Comparison of ENCODE assay signal across 14 cellular contexts in genomic region chr15:96171842-96172241, GRCh38.
DNase-seq lines count a peak whose midpoint lies in the region; ATAC-seq, FAIRE-seq and TF ChIP-seq lines count a peak whose summit lies in the region.
"Had no signal": no experiment of that assay in that cellular context is flagged by ENCODE, and none has a peak within 500 bp of the region (broad histone marks: within the 10 kb centered on the region; RNA-seq: fewer than 3 reads in every experiment).

No MANE protein-coding gene starts in this region.

- H3K4me1 ChIP-seq in A549 (peaks cover 21% of the 10 kb centered on the region; the same call in 2 of the 3 replicates), liver (ENCODE audit: control insufficient read depth in 4 of 4, insufficient read depth in 4 of 4, low read length in 3 of 4) (peaks cover 0 to 17% (median 5%) of the 10 kb centered on the region in 4 donors)

- H3K9me3 ChIP-seq in A549 (0 out of 3 replicates have a peak, but pooled peaks cover 4% of the 10 kb centered on the region), liver (ENCODE audit: control insufficient read depth in 4 of 4, low read length in 3 of 4) (no peaks in the 10 kb centered on the region), WERI-Rb-1 (ENCODE audit: severe bottlenecking) (no peaks in the 10 kb centered on the region)

- CTCF ChIA-PET in A549 (lab: Yijun Ruan, JAX) = interaction anchor here (0.8 kb wide), 1 partner anchor 46 kb away, joined by 3 read pairs; no protein-coding TSS in a partner anchor

- WGBS in A549 (ENCODE audit: missing lambda C conversion rate) = 9% methylated on average over 4 of the region's 4 CpGs
- WGBS in liver = 22% methylated on average over 4 of the region's 4 CpGs

- POLR2A ChIA-PET in A549 (lab: Yijun Ruan, JAX) = no interaction called here

- no peak for TF ChIP-seq EP300 in A549 (IDR thresholded peaks at IDR 0.05)

- TF ChIP-seq CTCF in A549 (IDR thresholded peaks at IDR 0.05) (no peak), epithelial cell of proximal tubule (conservative IDR thresholded peaks at IDR 0.05; ENCODE audit: low read depth, low read length) (no peak), liver (IDR thresholded peaks at IDR 0.05; ENCODE audit: low read depth, low read length, missing input control) (no peak), WERI-Rb-1 (IDR thresholded peaks at IDR 0.05; ENCODE audit: low read depth, low read length) (no peak)

- peak overlapping the region in 1 of 2 donors; percentile 77 for H3K9ac ChIP-seq in liver (ENCODE audit: low read depth in 1 of 2, low read length in 2 of 2)

- no peaks in the 10 kb centered on the region for H3K27me3 ChIP-seq in liver (ENCODE audit: control insufficient read depth in 4 of 4, insufficient read depth in 4 of 4, low read length in 3 of 4)
- H3K27me3 ChIP-seq in WERI-Rb-1 (ENCODE audit: insufficient read depth, low read depth, severe bottlenecking) = peaks cover 7% of the 10 kb centered on the region

- H3K4me2 ChIP-seq in A549 = peak overlapping the region; percentile 74

- FAIRE-seq in A549 (lab: Jason Lieb, UNC) = no peak
- FAIRE-seq: A204.1, GM12878 had no signal

- H3K27ac ChIP-seq in A549 (peak overlapping the region; percentile 66 to 70), liver (ENCODE audit: low read depth in 1 of 2, low read length in 2 of 2) (peak overlapping the region in 1 of 2 donors; percentile 32), WERI-Rb-1 (no peak overlapping the region)

- H3K36me3 ChIP-seq in liver (ENCODE audit: control insufficient read depth in 4 of 4, insufficient read depth in 3 of 4, low read depth in 1 of 4, low read length in 3 of 4) (no peaks in the 10 kb centered on the region), WERI-Rb-1 (no peaks in the 10 kb centered on the region)

- H3K4me3 ChIP-seq in A549 = peak overlapping the region; percentile 14; the same call in 2 of the 3 replicates
- H3K4me3 ChIP-seq in epithelial cell of proximal tubule (ENCODE audit: low read depth, low read length) = peak overlapping the region; percentile 51
- peak overlapping the region; percentile 53 to 66 (median 62) for H3K4me3 ChIP-seq in liver (ENCODE audit: low read depth in 1 of 3, low read length in 3 of 3)
- no peak overlapping the region for H3K4me3 ChIP-seq in WERI-Rb-1 (ENCODE audit: low read depth, low read length)
- H3K4me3 ChIP-seq: GM12878 had no signal

- DNase-seq in A549 (ENCODE audit: low read depth in 1 of 2, low spot score in 1 of 2) (peak in 1 of 2 experiments; percentile 66), M059J (ENCODE audit: low read depth) (peak; percentile 25), epithelial cell of proximal tubule (ENCODE audit: low read depth) (peak; percentile 57), WERI-Rb-1 (no peak), pons (ENCODE audit: low spot score) (no peak), activated gamma-delta T cell (lab: John Stamatoyannopoulos, UW) (no peak)
- DNase-seq: amniotic stem cell; CD8-positive, alpha-beta memory T cell; NCI-H1092 treated with DMSO at 0.1 percent for 48 hours; stimulated activated CD4-positive, alpha-beta T cell treated with anti-CD3 and anti-CD28 coated beads, Interleukin-4, amount 100 ng/mL, for 4 hours had no signal

- ATAC-seq in A549 = peak; percentile 40 to 81; a peak in 3 of 6 replicates
- no peak for ATAC-seq in HG03196 (IDR thresholded peaks at IDR 0.05; ENCODE audit: unreplicated experiment)
- ATAC-seq: GM12878 had no signal

- no peak for TF ChIP-seq POLR2A in A549 (IDR thresholded peaks at IDR 0.05; ENCODE audit: low read length)

- no peak for TF ChIP-seq RAD21 in A549 (conservative IDR thresholded peaks at IDR 0.05 in 1 of 2, IDR thresholded peaks at IDR 0.05 in 1 of 2)
- TF ChIP-seq RAD21 in liver (IDR thresholded peaks at IDR 0.05) = peak in 1 of 2 donors; percentile 19

TF ChIP-seq in A549, 52 proteins besides CTCF, POLR2A, EP300 and RAD21:
- TF ChIP-seq SREBF2 (IDR thresholded peaks at IDR 0.05) = no peak
- TF ChIP-seq, protein P1, sequence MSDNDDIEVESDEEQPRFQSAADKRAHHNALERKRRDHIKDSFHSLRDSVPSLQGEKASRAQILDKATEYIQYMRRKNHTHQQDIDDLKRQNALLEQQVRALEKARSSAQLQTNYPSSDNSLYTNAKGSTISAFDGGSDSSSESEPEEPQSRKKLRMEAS (IDR thresholded peaks at IDR 0.05) = no peak
- no peak for TF ChIP-seq HOXA7 (CRISPR knock-in tag; IDR thresholded peaks at IDR 0.05)

TF ChIP-seq in liver, 16 proteins besides CTCF, POLR2A, EP300 and RAD21:
- TF ChIP-seq, protein P2, sequence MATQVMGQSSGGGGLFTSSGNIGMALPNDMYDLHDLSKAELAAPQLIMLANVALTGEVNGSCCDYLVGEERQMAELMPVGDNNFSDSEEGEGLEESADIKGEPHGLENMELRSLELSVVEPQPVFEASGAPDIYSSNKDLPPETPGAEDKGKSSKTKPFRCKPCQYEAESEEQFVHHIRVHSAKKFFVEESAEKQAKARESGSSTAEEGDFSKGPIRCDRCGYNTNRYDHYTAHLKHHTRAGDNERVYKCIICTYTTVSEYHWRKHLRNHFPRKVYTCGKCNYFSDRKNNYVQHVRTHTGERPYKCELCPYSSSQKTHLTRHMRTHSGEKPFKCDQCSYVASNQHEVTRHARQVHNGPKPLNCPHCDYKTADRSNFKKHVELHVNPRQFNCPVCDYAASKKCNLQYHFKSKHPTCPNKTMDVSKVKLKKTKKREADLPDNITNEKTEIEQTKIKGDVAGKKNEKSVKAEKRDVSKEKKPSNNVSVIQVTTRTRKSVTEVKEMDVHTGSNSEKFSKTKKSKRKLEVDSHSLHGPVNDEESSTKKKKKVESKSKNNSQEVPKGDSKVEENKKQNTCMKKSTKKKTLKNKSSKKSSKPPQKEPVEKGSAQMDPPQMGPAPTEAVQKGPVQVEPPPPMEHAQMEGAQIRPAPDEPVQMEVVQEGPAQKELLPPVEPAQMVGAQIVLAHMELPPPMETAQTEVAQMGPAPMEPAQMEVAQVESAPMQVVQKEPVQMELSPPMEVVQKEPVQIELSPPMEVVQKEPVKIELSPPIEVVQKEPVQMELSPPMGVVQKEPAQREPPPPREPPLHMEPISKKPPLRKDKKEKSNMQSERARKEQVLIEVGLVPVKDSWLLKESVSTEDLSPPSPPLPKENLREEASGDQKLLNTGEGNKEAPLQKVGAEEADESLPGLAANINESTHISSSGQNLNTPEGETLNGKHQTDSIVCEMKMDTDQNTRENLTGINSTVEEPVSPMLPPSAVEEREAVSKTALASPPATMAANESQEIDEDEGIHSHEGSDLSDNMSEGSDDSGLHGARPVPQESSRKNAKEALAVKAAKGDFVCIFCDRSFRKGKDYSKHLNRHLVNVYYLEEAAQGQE (IDR thresholded peaks at IDR 0.05) = no peak
- TF ChIP-seq HNF4A (conservative IDR thresholded peaks at IDR 0.05) (peak; percentile 63 to 66), HNF4G (IDR thresholded peaks at IDR 0.05) (peak; percentile 40), JUND (IDR thresholded peaks at IDR 0.05) (no peak), RXRA (IDR thresholded peaks at IDR 0.05) (peak in 1 of 2 donors; percentile 2)

Comparison
In these comparisons a context has a peak if more than half of its experiments do, and no peak if none do; other contexts are left out.
1. DNase-seq: peak in M059J (single experiment) and epithelial cell of proximal tubule (single experiment); none in WERI-Rb-1 (single experiment), pons (single experiment) and activated gamma-delta T cell (single experiment).